8 cellular contexts compared by ENCODE assay signal in the genomic region with DNA sequence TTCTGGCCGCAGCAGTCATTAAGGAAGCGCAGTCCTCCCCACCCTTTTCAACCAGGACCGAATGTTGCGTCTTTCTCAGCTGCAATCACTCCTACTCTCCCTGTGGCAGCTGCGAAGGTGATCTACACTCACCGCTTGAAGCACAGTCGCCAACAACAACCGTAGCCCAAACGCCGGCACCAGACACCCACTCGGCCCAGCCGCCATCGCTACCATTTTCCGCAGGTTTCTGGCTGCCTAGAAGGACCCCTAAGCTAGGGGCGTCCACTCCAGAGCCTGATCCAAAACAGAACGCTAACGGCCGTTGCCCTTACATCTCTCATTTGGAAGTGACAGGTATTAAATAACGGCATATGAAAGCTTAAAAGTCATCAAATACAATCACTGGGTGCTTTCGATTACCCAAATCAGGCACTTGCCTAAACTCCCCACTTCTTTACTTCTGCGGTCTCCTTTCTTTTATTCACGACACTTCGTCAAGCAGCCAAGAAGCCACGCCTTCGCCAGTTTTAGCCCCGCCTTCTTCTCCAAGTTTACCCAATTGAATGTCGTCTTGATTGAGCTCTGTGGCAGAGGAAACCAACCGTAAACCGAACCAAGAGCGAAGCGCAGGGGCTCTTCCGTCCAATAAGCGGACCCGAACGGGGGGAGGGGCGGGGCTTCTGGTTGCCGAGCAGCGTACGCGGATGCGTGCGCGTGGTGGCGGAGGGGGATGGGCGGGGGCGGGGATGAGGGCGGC. TPM values are rescaled to one million over a fixed set of nuclear protein-coding genes. Genes with fewer than 3 reads are reported as not detected.
DNase-seq lines count a peak whose midpoint lies in the region; ATAC-seq lines count a peak whose summit lies in the region.

Gene SELENOF (minus strand): TSS at position 231 of the 739 bp plus-strand sequence. CDS start 15 bp downstream, at position 216.

- WGBS in aorta, 2 donors, result 0% methylated on average over 44 to 47 of the region's 47 CpGs

- peak; percentile 99 for DNase-seq in NCI-H2029 treated with DMSO at 0.1 percent for 48 hours (lab: John Stamatoyannopoulos, UW)
- DNase-seq in T-helper 9 cell, result peak; percentile 98
- peak; percentile 100 for DNase-seq in astrocyte of the hippocampus (ENCODE audit: low read depth, low spot score)
- peak; percentile 95 for DNase-seq in hepatic stellate cell (ENCODE audit: low spot score)
- peak; percentile 99 to 100 for DNase-seq in aorta

- H3K4me1 ChIP-seq in rectal smooth muscle tissue (ENCODE audit: control insufficient read depth, insufficient read depth, low read length) (peaks cover 4% of the 10 kb centered on the region), aorta (ENCODE audit: control insufficient read depth in 1 of 2, insufficient read depth in 2 of 2, low read length in 2 of 2) (peaks cover 1 to 5% of the 10 kb centered on the region in 2 donors)

- H3K27ac ChIP-seq in rectal smooth muscle tissue (ENCODE audit: low read depth, low read length) (peak within 1 kb of the TSS; percentile 99), aorta (ENCODE audit: low read depth in 1 of 2, low read length in 2 of 2) (peak within 1 kb of the TSS; percentile 41 to 61)

- ATAC-seq in GM18511 (IDR thresholded peaks at IDR 0.05; ENCODE audit: unreplicated experiment) (peak; percentile 82), HG03025 (IDR thresholded peaks at IDR 0.05; ENCODE audit: low FRiP score, unreplicated experiment) (peak; percentile 81), aorta (ENCODE audit: low FRiP score) (peak; percentile 99)

- H3K9ac ChIP-seq in rectal smooth muscle tissue (ENCODE audit: low read length), result peak within 1 kb of the TSS; percentile 99

- H3K36me3 ChIP-seq in rectal smooth muscle tissue (ENCODE audit: control insufficient read depth, insufficient read depth, low read length) (peaks cover 4% of the 10 kb centered on the region), aorta (ENCODE audit: control insufficient read depth in 1 of 2, insufficient read depth in 2 of 2, low read length in 1 of 2) (no peaks in the 10 kb centered on the region)

- H3K27me3 ChIP-seq in rectal smooth muscle tissue (ENCODE audit: control insufficient read depth, insufficient read depth, low read length) (no peaks in the 10 kb centered on the region), aorta (ENCODE audit: control insufficient read depth in 1 of 2, insufficient read depth in 2 of 2, low read length in 1 of 2) (no peaks in the 10 kb centered on the region)

- H3K4me3 ChIP-seq in rectal smooth muscle tissue (ENCODE audit: low read length) (peak within 1 kb of the TSS; percentile 100), aorta (ENCODE audit: low read length in 2 of 2) (peak within 1 kb of the TSS; percentile 96 to 100)

- no peaks in the 10 kb centered on the region for H3K9me3 ChIP-seq in aorta (ENCODE audit: control insufficient read depth, low read length)

- intact Hi-C loops in aorta (cut with DNase I), result loop anchor here (1.0 to 10.0 kb wide), 3 partner anchors 127 to 210 kb away; partner anchors contain the start of gene SH3GLB1 (in 2 of the 2)

RNA-seq across cellular contexts. Expression of gene SELENOF, which starts in this region (rescaled TPM):
- total RNA-seq in aorta, result 100 to 1,000 TPM; 145 to 169 TPM
- 100 to 1,000 TPM; 133 to 153 TPM for polyA plus RNA-seq in aorta

Comparison
In these comparisons a context has a peak if more than half of its experiments do, and no peak if none do; other contexts are left out.
1. Peak in every context shown above with its lines: DNase-seq, ATAC-seq, H3K4me3 ChIP-seq and H3K27ac ChIP-seq.